In genomic region chr18:47679864-47680263, GRCh38 we compare ENCODE assay signal across 1 cellular context.
TF ChIP-seq lines count a peak whose summit lies in the region.

No MANE protein-coding gene starts in this region.

TF ChIP-seq in GM12878, 131 proteins besides CTCF, POLR2A, EP300 and RAD21 (continued from another document and continues in another):
- TF ChIP-seq SREBF1 (IDR thresholded peaks at IDR 0.05; ENCODE audit: low read length) (no peak), MLLT1 (IDR thresholded peaks at IDR 0.05) (no peak), NR2C1 (IDR thresholded peaks at IDR 0.05) (no peak), HSF1 (IDR thresholded peaks at IDR 0.05; ENCODE audit: low read depth, low read length) (no peak), HDGF (IDR thresholded peaks at IDR 0.05) (no peak), CUX1 (IDR thresholded peaks at IDR 0.05; ENCODE audit: insufficient replicate concordance, low read depth, low read length) (no peak), POU2F2 (IDR thresholded peaks at IDR 0.05; ENCODE audit: borderline replicate concordance, low read depth, low read length) (no peak), ZNF687 (IDR thresholded peaks at IDR 0.05) (peak; percentile 75), ZNF207 (IDR thresholded peaks at IDR 0.05; ENCODE audit: borderline replicate concordance) (no peak), CHD2 (IDR thresholded peaks at IDR 0.05; ENCODE audit: borderline replicate concordance, low read depth, low read length) (no peak), HCFC1 (IDR thresholded peaks at IDR 0.05; ENCODE audit: low read length) (no peak), SIN3A (IDR thresholded peaks at IDR 0.05; ENCODE audit: low read depth, low read length) (no peak), YY1 (IDR thresholded peaks at IDR 0.05; ENCODE audit: low read depth, low read length) (peak; percentile 83), USF2 (IDR thresholded peaks at IDR 0.05; ENCODE audit: borderline replicate concordance, low read depth, low read length) (no peak), BCLAF1 (IDR thresholded peaks at IDR 0.05) (no peak), CEBPB (IDR thresholded peaks at IDR 0.05; ENCODE audit: borderline replicate concordance in 1 of 2, low read depth in 2 of 2, low read length in 2 of 2) (no peak), GATAD2B (conservative IDR thresholded peaks at IDR 0.05; ENCODE audit: low read depth) (no peak), EGR1 (IDR thresholded peaks at IDR 0.05; ENCODE audit: borderline replicate concordance in 1 of 2, low read depth in 2 of 2, low read length in 2 of 2) (no peak), POLR2AphosphoS5 (IDR thresholded peaks at IDR 0.05; ENCODE audit: low read length) (no peak), MTA3 (IDR thresholded peaks at IDR 0.05; ENCODE audit: borderline replicate concordance, low read length) (no peak), RBBP5 (conservative IDR thresholded peaks at IDR 0.05) (no peak), RCOR1 (conservative IDR thresholded peaks at IDR 0.05; ENCODE audit: low read depth, low read length) (no peak), NBN (IDR thresholded peaks at IDR 0.05) (peak; percentile 18; the same call in 1 of the 2 replicates), SUZ12 (IDR thresholded peaks at IDR 0.05; ENCODE audit: unreplicated experiment) (no peak), RELA (IDR thresholded peaks at IDR 0.05; ENCODE audit: borderline replicate concordance, partially characterized antibody) (no peak), NR2F1 (conservative IDR thresholded peaks at IDR 0.05) (no peak), PAX8 (IDR thresholded peaks at IDR 0.05) (no peak), NRF1 (conservative IDR thresholded peaks at IDR 0.05; ENCODE audit: low read depth, low read length) (no peak), ZBTB40 (IDR thresholded peaks at IDR 0.05; ENCODE audit: borderline replicate concordance) (no peak), DPF2 (IDR thresholded peaks at IDR 0.05) (peak; percentile 62), RFX5 (IDR thresholded peaks at IDR 0.05; ENCODE audit: low read depth, low read length) (no peak), NKRF (conservative IDR thresholded peaks at IDR 0.05) (no peak), E2F4 (IDR thresholded peaks at IDR 0.05; ENCODE audit: low read depth, low read length) (no peak), TCF12 (IDR thresholded peaks at IDR 0.05; ENCODE audit: low read depth, low read length) (peak; percentile 74), POLR2AphosphoS2 (IDR thresholded peaks at IDR 0.05; ENCODE audit: low read depth, low read length) (no peak)
